ENCODE assay signal across 1 cellular context in genomic region chr1:207243756-207244408, GRCh38.
TF ChIP-seq lines count a peak whose summit lies in the region.

No MANE protein-coding gene starts in this region.

TF ChIP-seq in H1, 55 proteins besides CTCF, POLR2A, EP300 and RAD21:
- TF ChIP-seq CHD1 (IDR thresholded peaks at IDR 0.05; ENCODE audit: low read depth, low read length) = no peak
- TF ChIP-seq EGR1 (IDR thresholded peaks at IDR 0.05; ENCODE audit: borderline replicate concordance, low read depth, low read length) = no peak
- TF ChIP-seq, protein P1, sequence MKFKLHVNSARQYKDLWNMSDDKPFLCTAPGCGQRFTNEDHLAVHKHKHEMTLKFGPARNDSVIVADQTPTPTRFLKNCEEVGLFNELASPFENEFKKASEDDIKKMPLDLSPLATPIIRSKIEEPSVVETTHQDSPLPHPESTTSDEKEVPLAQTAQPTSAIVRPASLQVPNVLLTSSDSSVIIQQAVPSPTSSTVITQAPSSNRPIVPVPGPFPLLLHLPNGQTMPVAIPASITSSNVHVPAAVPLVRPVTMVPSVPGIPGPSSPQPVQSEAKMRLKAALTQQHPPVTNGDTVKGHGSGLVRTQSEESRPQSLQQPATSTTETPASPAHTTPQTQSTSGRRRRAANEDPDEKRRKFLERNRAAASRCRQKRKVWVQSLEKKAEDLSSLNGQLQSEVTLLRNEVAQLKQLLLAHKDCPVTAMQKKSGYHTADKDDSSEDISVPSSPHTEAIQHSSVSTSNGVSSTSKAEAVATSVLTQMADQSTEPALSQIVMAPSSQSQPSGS (IDR thresholded peaks at IDR 0.05; ENCODE audit: low read length) = no peak
- no peak for TF ChIP-seq SIX5 (IDR thresholded peaks at IDR 0.05; ENCODE audit: low read depth, low read length)
- no peak for TF ChIP-seq NRF1 (IDR thresholded peaks at IDR 0.05; ENCODE audit: low read depth, low read length)
- TF ChIP-seq USF2 (IDR thresholded peaks at IDR 0.05; ENCODE audit: low read length) = no peak
- no peak for TF ChIP-seq KDM1A (IDR thresholded peaks at IDR 0.05; ENCODE audit: borderline replicate concordance, low read length)
- TF ChIP-seq RXRA (IDR thresholded peaks at IDR 0.05; ENCODE audit: insufficient read depth, low read depth, low read length) = no peak
- TF ChIP-seq BCL11A (IDR thresholded peaks at IDR 0.05; ENCODE audit: low read depth in 2 of 2, low read length in 2 of 2) = no peak
- no peak for TF ChIP-seq RNF2 (IDR thresholded peaks at IDR 0.05; ENCODE audit: borderline replicate concordance, low read depth, low read length, missing control alignments, poor library complexity, severe bottlenecking)
- TF ChIP-seq MAX (IDR thresholded peaks at IDR 0.05) = no peak
- TF ChIP-seq SIN3A (conservative IDR thresholded peaks at IDR 0.05 in 1 of 2, IDR thresholded peaks at IDR 0.05 in 1 of 2; ENCODE audit: low read depth in 1 of 2, low read length in 2 of 2) = no peak
- no peak for TF ChIP-seq ASH2L (IDR thresholded peaks at IDR 0.05; ENCODE audit: low read length)
- no peak for TF ChIP-seq GABPA (IDR thresholded peaks at IDR 0.05; ENCODE audit: borderline replicate concordance, insufficient read depth, low read length)
- TF ChIP-seq MAFK (IDR thresholded peaks at IDR 0.05; ENCODE audit: low read depth, low read length) = no peak
- TF ChIP-seq TAF7 (optimal IDR thresholded peaks at IDR 0.05; ENCODE audit: borderline replicate concordance, low read depth, low read length) = no peak
- TF ChIP-seq SAP30 (IDR thresholded peaks at IDR 0.05; ENCODE audit: insufficient read depth, insufficient replicate concordance, low read length) = no peak
- no peak for TF ChIP-seq BACH1 (IDR thresholded peaks at IDR 0.05; ENCODE audit: low read length)
- no peak for TF ChIP-seq JUN (IDR thresholded peaks at IDR 0.05; ENCODE audit: low read depth, low read length)
